23 cellular contexts compared by ENCODE assay signal in genomic region chr20:24914388-24915241, GRCh38. TPM values are rescaled to one million over a fixed set of nuclear protein-coding genes. Genes with fewer than 3 reads are reported as not detected.
"Had no signal": no experiment of that assay in that cellular context is flagged by ENCODE, and none has a peak within 500 bp of the region (broad histone marks: within the 10 kb centered on the region; RNA-seq: fewer than 3 reads in every experiment).

No MANE protein-coding gene starts in this region.

- H3K36me3 ChIP-seq: breast epithelium, esophagus squamous epithelium, gastroesophageal sphincter had no signal

- H3K4me1 Mint-ChIP-seq: naive B cell had no signal

- H3K9me3 Mint-ChIP-seq: activated naive CD8-positive, alpha-beta T cell treated with anti-CD3 and anti-CD28 coated beads, Interleukin-2, amount 10 ng/mL, durations not matched to agents 7 days and 5 days; activated T-cell treated with anti-CD3 and anti-CD28 coated beads, Interleukin-2, amount 50 U/mL, for 4 hours; endodermal cell; T-helper 2 cell treated with Interferon-gamma antibody and Interleukin-4, amounts not matched to agents 5 μg/mL and 100 μg/mL, for 36 hours had no signal

- DNase-seq: activated CD4-positive, alpha-beta T cell treated with anti-CD3 and anti-CD28 coated beads, Interleukin-2, amount 50 U/mL, for 4 hours; activated naive CD4-positive, alpha-beta T cell treated with Interleukin-2 at 50 U/mL for 16 hours; activated naive CD8-positive, alpha-beta T cell treated with anti-CD3 and anti-CD28 coated beads, Interleukin-2, amount 10 ng/mL, durations not matched to agents 7 days and 5 days; activated T-cell treated with anti-CD3 and anti-CD28 coated beads, Interleukin-2, amount 50 U/mL, for 4 hours; amniotic stem cell; cortex of kidney; endodermal cell; esophagus squamous epithelium; hypothalamus; mesendoderm; naive B cell; psoas muscle; right cardiac atrium; stimulated activated CD4-positive, alpha-beta T cell treated with anti-CD3 and anti-CD28 coated beads, Interleukin-12 subunit alpha, Interleukin-12 subunit beta, amount 100 ng/mL, for 4 hours; stimulated activated CD4-positive, alpha-beta T cell treated with anti-CD3 and anti-CD28 coated beads, Interleukin-4, amount 100 ng/mL, for 4 hours; stimulated activated naive CD8-positive, alpha-beta T cell treated with anti-CD3 and anti-CD28 coated beads, Interleukin-15, Interleukin-2, amounts not matched to agents 100 U/mL and 50 U/mL, for 24 hours had no signal

- H3K36me3 Mint-ChIP-seq: activated naive CD8-positive, alpha-beta T cell treated with anti-CD3 and anti-CD28 coated beads, Interleukin-2, amount 10 ng/mL, durations not matched to agents 7 days and 5 days; naive B cell had no signal

- H3K4me3 Mint-ChIP-seq: activated naive CD8-positive, alpha-beta T cell treated with anti-CD3 and anti-CD28 coated beads, Interleukin-2, amount 10 ng/mL, durations not matched to agents 7 days and 5 days; activated T-cell treated with anti-CD3 and anti-CD28 coated beads, Interleukin-2, amount 50 U/mL, for 4 hours; endodermal cell; naive B cell; T-helper 2 cell treated with Interferon-gamma antibody and Interleukin-4, amounts not matched to agents 5 μg/mL and 100 μg/mL, for 36 hours had no signal

- ATAC-seq: activated T-cell treated with anti-CD3 and anti-CD28 coated beads, Interleukin-2, amount 50 U/mL, for 4 hours; gastroesophageal sphincter; psoas muscle; right cardiac atrium; SK-N-SH treated with all-trans-retinoic acid at 6 μM for 48 hours; stimulated activated naive CD8-positive, alpha-beta T cell treated with anti-CD3 and anti-CD28 coated beads, Interleukin-15, Interleukin-2, amounts not matched to agents 100 U/mL and 50 U/mL, for 24 hours had no signal

- H3K27ac Mint-ChIP-seq: activated naive CD8-positive, alpha-beta T cell treated with anti-CD3 and anti-CD28 coated beads, Interleukin-2, amount 10 ng/mL, durations not matched to agents 7 days and 5 days; endodermal cell; naive B cell; T-helper 2 cell treated with Interferon-gamma antibody and Interleukin-4, amounts not matched to agents 5 μg/mL and 100 μg/mL, for 36 hours had no signal

- FAIRE-seq: TTC549 had no signal

- H3K9me3 ChIP-seq: breast epithelium, esophagus squamous epithelium, gastroesophageal sphincter, psoas muscle had no signal

- H3K4me1 ChIP-seq: breast epithelium, psoas muscle had no signal

- H3K27ac ChIP-seq: breast epithelium, esophagus squamous epithelium, gastroesophageal sphincter, psoas muscle had no signal

- H3K27me3 ChIP-seq: breast epithelium, esophagus squamous epithelium, gastroesophageal sphincter had no signal

- H3K4me3 ChIP-seq: breast epithelium, esophagus squamous epithelium, gastroesophageal sphincter, psoas muscle had no signal

RNA-seq across cellular contexts. Expression of gene CST7, which starts 34.5 kb away (rescaled TPM):
- total RNA-seq: endodermal cell, urinary bladder had no signal
- polyA plus RNA-seq: neural cell had no signal
